In genomic region chr4:3527914-3528876, GRCh38 we compare ENCODE assay signal across 29 cellular contexts. TPM values are rescaled to one million over a fixed set of nuclear protein-coding genes. Genes with fewer than 3 reads are reported as not detected.
A peak's percentile ranks its signal among the peaks of the same experiment; 100 is the strongest.
DNase-seq lines count a peak whose midpoint lies in the region; TF ChIP-seq lines count a peak whose summit lies in the region.
"Had no signal": no experiment of that assay in that cellular context is flagged by ENCODE, and none has a peak within 500 bp of the region (broad histone marks: within the 10 kb centered on the region; RNA-seq: fewer than 3 reads in every experiment).

No MANE protein-coding gene starts in this region.

- no peaks in the 10 kb centered on the region for H3K9me3 ChIP-seq in Karpas-422 (ENCODE audit: low read length)
- H3K9me3 ChIP-seq in spleen, result no peaks in the 10 kb centered on the region
- H3K9me3 ChIP-seq in MG63, result no peaks in the 10 kb centered on the region
- H3K9me3 ChIP-seq: heart left ventricle, pancreas, thoracic aorta had no signal

- peaks cover 30% of the 10 kb centered on the region; the same call in 1 of the 2 replicates for H4K20me1 ChIP-seq in Karpas-422 (ENCODE audit: insufficient read depth, low read depth, low read length)

- TF ChIP-seq CTCF in spleen (IDR thresholded peaks at IDR 0.05 in 8 of 11, conservative IDR thresholded peaks at IDR 0.05 in 3 of 11), result no peak

- TF ChIP-seq POLR2A in spleen (IDR thresholded peaks at IDR 0.05), result no peak

- intact Hi-C loops in spleen (cut with DNase I; ENCODE audit: low total_unique reads), result no loop called here

- H3K36me3 ChIP-seq in Karpas-422 (ENCODE audit: insufficient read depth, low read length) (no peaks in the 10 kb centered on the region), spleen (peaks cover 0 to 66% (median 37%) of the 10 kb centered on the region in 6 donors), MG63 (no peaks in the 10 kb centered on the region)

- H3K27me3 ChIP-seq in Karpas-422 (ENCODE audit: low read length) (no peaks in the 10 kb centered on the region), spleen (replicated peaks in 1 of 7) (no peaks in the 10 kb centered on the region), MG63 (no peaks in the 10 kb centered on the region)
- H3K27me3 ChIP-seq: heart left ventricle, pancreas had no signal

- WGBS in spleen, 5 donors, result 87 to 97% (median 94%) methylated on average over 15 to 27 of the region's 27 CpGs

- no peaks in the 10 kb centered on the region for H3K9me2 ChIP-seq in Karpas-422 (replicated peaks; ENCODE audit: insufficient read depth, low read length)

- DNase-seq in NCI-H2107 treated with DMSO at 0.1 percent for 48 hours (lab: John Stamatoyannopoulos, UW; ENCODE audit: unreplicated experiment) (peak; percentile 27), NCI-H2107 (lab: John Stamatoyannopoulos, UW) (no peak), Karpas-422 (peak; percentile 36), left kidney (ENCODE audit: low read depth, low spot score) (peak; percentile 49), spleen (peak; percentile 76), MG63 (no peak), NCI-H1092 (lab: John Stamatoyannopoulos, UW) (no peak), dedifferentiated amniotic fluid mesenchymal stem cell (ENCODE audit: extremely low spot score) (no peak)
- DNase-seq: activated CD4-positive, alpha-beta T cell treated with anti-CD3 and anti-CD28 coated beads, Interleukin-2, amount 10 ng/mL, durations not matched to agents 24 days and 14 days; activated naive CD8-positive, alpha-beta T cell treated with anti-CD3 and anti-CD28 coated beads for 36 hours; DMS53; effector CD8-positive, alpha-beta T cell; foreskin fibroblast; GM23248; KG1; left cardiac atrium; MV-4-11; naive B cell; NCI-H1930; NCI-H2227 treated with DMSO at 0.1 percent for 48 hours; NCI-H774; RPMI8226; stimulated activated naive CD8-positive, alpha-beta T cell treated with anti-CD3 and anti-CD28 coated beads, Interleukin-15, Interleukin-2, amounts not matched to agents 100 U/mL and 50 U/mL, for 24 hours; T-helper 2 cell had no signal

- H3K4me1 ChIP-seq in Karpas-422 (ENCODE audit: low read length) (peaks cover 43% of the 10 kb centered on the region), spleen (peaks cover 28 to 71% (median 53%) of the 10 kb centered on the region in 6 donors)

- no peak overlapping the region for H2AFZ ChIP-seq in Karpas-422 (ENCODE audit: low read length)
- H2AFZ ChIP-seq: GM23248 had no signal

- H3K4me3 ChIP-seq in Karpas-422 (ENCODE audit: low read length) (no peak overlapping the region), spleen (no peak overlapping the region), MG63 (no peak overlapping the region)
- H3K4me3 ChIP-seq: GM23248, heart left ventricle, pancreas, thoracic aorta had no signal

- H3K9ac ChIP-seq in Karpas-422 (ENCODE audit: low read length), result peak overlapping the region; percentile 39; the same call in 1 of the 2 replicates
- H3K9ac ChIP-seq: GM23248 had no signal

- peaks cover 51% of the 10 kb centered on the region for H3K79me2 ChIP-seq in Karpas-422 (ENCODE audit: low read length)

- H3K27ac ChIP-seq in Karpas-422 (ENCODE audit: low read length), result no peak overlapping the region
- no peak overlapping the region for H3K27ac ChIP-seq in spleen
- H3K27ac ChIP-seq: 22Rv1, GM23248, heart left ventricle, pancreas, thoracic aorta, VCaP had no signal

- no peak overlapping the region for H3K4me2 ChIP-seq in Karpas-422 (ENCODE audit: low read depth, low read length, poor library complexity, severe bottlenecking)

RNA-seq across cellular contexts. Expression of gene LRPAP1, which starts 4.0 kb away (rescaled TPM):
- 15.3 and 57.2 TPM in 2 replicates for total RNA-seq in Karpas-422 (2014; rRNA removed; shearing (Covaris generic); ENCODE audit: low replicate concordance)
- total RNA-seq in spleen, result 100 to 1,000 TPM in 6 of 7 donors, 10 to 100 TPM in 1; 89.0 to 131 (median 116) TPM
- 10 to 100 TPM; 28.1 to 47.4 (median 37.5) TPM for polyA plus RNA-seq in spleen
- 82.3 and 181 TPM in 2 replicates for total RNA-seq in MG63 (2014; rRNA removed; shearing (Covaris generic); ENCODE audit: low replicate concordance)

Comparison
In these comparisons a context has a peak if more than half of its experiments do, and no peak if none do; other contexts are left out.
1. DNase-seq: peak in NCI-H2107 treated with DMSO at 0.1 percent for 48 hours (single experiment), Karpas-422 (single experiment), left kidney (single experiment) and spleen (single experiment); none in NCI-H2107 (single experiment), MG63 (single experiment), NCI-H1092 (single experiment) and dedifferentiated amniotic fluid mesenchymal stem cell (single experiment).